4 cellular contexts compared by ENCODE assay signal in genomic region chr12:49605539-49605938, GRCh38. TPM values are rescaled to one million over a fixed set of nuclear protein-coding genes. Genes with fewer than 3 reads are reported as not detected.
"Had no signal": no experiment of that assay in that cellular context is flagged by ENCODE, and none has a peak within 500 bp of the region (broad histone marks: within the 10 kb centered on the region; RNA-seq: fewer than 3 reads in every experiment).

Gene FAM186B (minus strand): TSS chr12:49605639. CDS start chr12:49605477, 162 bp downstream.

RNA-seq across cellular contexts. Expression of gene FAM186B, which starts in this region (rescaled TPM):
- total RNA-seq: activated CD4-positive, alpha-beta memory T cell treated with anti-CD3 and anti-CD28 coated beads for 36 hours; activated CD8-positive, alpha-beta memory T cell treated with anti-CD3 and anti-CD28 coated beads, Interleukin-2, amount 10 ng/mL, durations not matched to agents 7 days and 5 days; ascending aorta; epithelial cell of proximal tubule had no signal
